13 cellular contexts compared by ENCODE assay signal in genomic region chr14:68590233-68590535, GRCh38.
DNase-seq lines count a peak whose midpoint lies in the region; ATAC-seq and TF ChIP-seq lines count a peak whose summit lies in the region.
"Had no signal": no experiment of that assay in that cellular context is flagged by ENCODE, and none has a peak within 500 bp of the region (broad histone marks: within the 10 kb centered on the region; RNA-seq: fewer than 3 reads in every experiment).

No MANE protein-coding gene starts in this region.

- no peak overlapping the region for H3K4me2 ChIP-seq in PC-9

- no peak for TF ChIP-seq EP300 in esophagus muscularis mucosa (IDR thresholded peaks at IDR 0.05)
- TF ChIP-seq EP300 in suprapubic skin (IDR thresholded peaks at IDR 0.05) = no peak

- H3K4me3 ChIP-seq in PC-9 = no peak overlapping the region
- no peak overlapping the region for H3K4me3 ChIP-seq in esophagus muscularis mucosa
- H3K4me3 ChIP-seq in suprapubic skin = no peak overlapping the region
- H3K4me3 ChIP-seq: body of pancreas had no signal

- CTCF ChIA-PET in PC-9 (lab: Charles Lee) = no interaction called here

- H3K27ac ChIP-seq in PC-9 (no peak overlapping the region), esophagus muscularis mucosa (replicated peaks in 1 of 4) (peak overlapping the region; percentile 54 to 74 (median 68)), suprapubic skin (peak overlapping the region; percentile 83)

- H3K4me1 ChIP-seq in PC-9 (replicated peaks; ENCODE audit: insufficient read depth) = peaks cover 34% of the 10 kb centered on the region
- H3K4me1 ChIP-seq in esophagus muscularis mucosa = peaks cover 40 to 68% (median 63%) of the 10 kb centered on the region in 4 donors
- peaks cover 65% of the 10 kb centered on the region for H3K4me1 ChIP-seq in suprapubic skin

- H3K4me3 Mint-ChIP-seq in nephron progenitor cell = peak overlapping the region; percentile 38
- no peak overlapping the region for H3K4me3 Mint-ChIP-seq in natural killer cell
- H3K4me3 Mint-ChIP-seq in stimulated activated naive CD8-positive, alpha-beta T cell treated with anti-CD3 and anti-CD28 coated beads, Interleukin-15, amount 100 ng/mL, for 72 hours = no peak overlapping the region
- H3K4me3 Mint-ChIP-seq: activated naive CD4-positive, alpha-beta T cell treated with anti-CD3 and anti-CD28 coated beads for 36 hours; memory B cell had no signal

- no peak for ATAC-seq in natural killer cell
- ATAC-seq in stimulated activated naive CD8-positive, alpha-beta T cell treated with anti-CD3 and anti-CD28 coated beads, Interleukin-15, amount 100 ng/mL, for 72 hours = no peak

- no TSS peak for BruUV-seq in PC-9 (replicated peaks; lab: Mats Ljungman, UMichigan)

- H3K4me1 Mint-ChIP-seq in nephron progenitor cell = peaks cover 96% of the 10 kb centered on the region
- H3K4me1 Mint-ChIP-seq in natural killer cell = peaks cover 0 to 13% of the 10 kb centered on the region in 2 donors
- H3K4me1 Mint-ChIP-seq in stimulated activated naive CD8-positive, alpha-beta T cell treated with anti-CD3 and anti-CD28 coated beads, Interleukin-15, amount 100 ng/mL, for 72 hours = peaks cover 28% of the 10 kb centered on the region

- H3K27me3 ChIP-seq in PC-9 (ENCODE audit: insufficient read depth, low read depth) = no peaks in the 10 kb centered on the region
- no peaks in the 10 kb centered on the region for H3K27me3 ChIP-seq in esophagus muscularis mucosa
- H3K27me3 ChIP-seq in suprapubic skin = no peaks in the 10 kb centered on the region
- H3K27me3 ChIP-seq: body of pancreas had no signal

- H3K27me3 Mint-ChIP-seq in nephron progenitor cell (ENCODE audit: low read depth, poor library complexity) (no peaks in the 10 kb centered on the region), natural killer cell (ENCODE audit: low read depth in 2 of 2) (no peaks in the 10 kb centered on the region)
- no peaks in the 10 kb centered on the region for H3K27me3 Mint-ChIP-seq in stimulated activated naive CD8-positive, alpha-beta T cell treated with anti-CD3 and anti-CD28 coated beads, Interleukin-15, amount 100 ng/mL, for 72 hours
- H3K27me3 Mint-ChIP-seq: memory B cell had no signal

- no peaks in the 10 kb centered on the region for H3K9me2 ChIP-seq in PC-9 (ENCODE audit: insufficient read depth)

- no peaks in the 10 kb centered on the region; the same call in 1 of the 2 replicates for H3F3A ChIP-seq in PC-9 (ENCODE audit: insufficient read depth, low read depth)

- H3K36me3 ChIP-seq in PC-9 (ENCODE audit: low read depth) = no peaks in the 10 kb centered on the region
- H3K36me3 ChIP-seq in esophagus muscularis mucosa = no peaks in the 10 kb centered on the region
- H3K36me3 ChIP-seq in suprapubic skin = no peaks in the 10 kb centered on the region

- DNase-seq in PC-9 = peak; percentile 28 to 45
- no peak for DNase-seq in esophagus muscularis mucosa (ENCODE audit: extremely low spot score)
- no peak for DNase-seq in nephron progenitor cell
- DNase-seq in suprapubic skin (ENCODE audit: low spot score in 2 of 2) = no peak
- no peak for DNase-seq in natural killer cell
- no peak for DNase-seq in 8988T
- no peak for DNase-seq in stimulated activated naive CD8-positive, alpha-beta T cell treated with anti-CD3 and anti-CD28 coated beads, Interleukin-15, amount 100 ng/mL, for 72 hours
- DNase-seq in DMS153 treated with DMSO at 0.1 percent for 48 hours (lab: John Stamatoyannopoulos, UW; ENCODE audit: unreplicated experiment) = no peak
- DNase-seq: activated CD4-positive, alpha-beta T cell treated with anti-CD3 and anti-CD28 coated beads for 1 hour; activated naive CD4-positive, alpha-beta T cell treated with anti-CD3 and anti-CD28 coated beads for 36 hours; body of pancreas; GOT3 had no signal

- H3K36me3 Mint-ChIP-seq in nephron progenitor cell (ENCODE audit: low read depth) (no peaks in the 10 kb centered on the region), natural killer cell (no peaks in the 10 kb centered on the region)
- H3K36me3 Mint-ChIP-seq: memory B cell had no signal

- H4K20me1 ChIP-seq in PC-9 (ENCODE audit: insufficient read depth) = no peaks in the 10 kb centered on the region

- H3K27ac Mint-ChIP-seq in nephron progenitor cell (peak overlapping the region; percentile 99), natural killer cell (no peak overlapping the region)
- no peak overlapping the region for H3K27ac Mint-ChIP-seq in stimulated activated naive CD8-positive, alpha-beta T cell treated with anti-CD3 and anti-CD28 coated beads, Interleukin-15, amount 100 ng/mL, for 72 hours
- H3K27ac Mint-ChIP-seq: activated naive CD4-positive, alpha-beta T cell treated with anti-CD3 and anti-CD28 coated beads for 36 hours had no signal

- intact Hi-C loops in PC-9 (cut with micrococcal nuclease; ENCODE audit: unreplicated experiment) = no loop called here
- intact Hi-C loops in esophagus muscularis mucosa (cut with DNase I) = no loop called here
- intact Hi-C loops in natural killer cell (cut with micrococcal nuclease) = no loop called here

- H3K9me3 Mint-ChIP-seq in nephron progenitor cell (no peaks in the 10 kb centered on the region), natural killer cell (no peaks in the 10 kb centered on the region)
- H3K9me3 Mint-ChIP-seq in stimulated activated naive CD8-positive, alpha-beta T cell treated with anti-CD3 and anti-CD28 coated beads, Interleukin-15, amount 100 ng/mL, for 72 hours = no peaks in the 10 kb centered on the region
- H3K9me3 Mint-ChIP-seq: activated naive CD4-positive, alpha-beta T cell treated with anti-CD3 and anti-CD28 coated beads for 36 hours; memory B cell had no signal

- whole genome bisulfite sequencing in esophagus muscularis mucosa = 100% methylated on average over 3 of the region's 3 CpGs
- WGBS in suprapubic skin = 67% methylated on average over 3 of the region's 3 CpGs

- no peak for TF ChIP-seq CTCF in PC-9 (conservative IDR thresholded peaks at IDR 0.05)
- no peak for TF ChIP-seq CTCF in esophagus muscularis mucosa (IDR thresholded peaks at IDR 0.05)
- no peak for TF ChIP-seq CTCF in nephron progenitor cell (IDR thresholded peaks at IDR 0.05)
- no peak for TF ChIP-seq CTCF in suprapubic skin (IDR thresholded peaks at IDR 0.05)
- TF ChIP-seq CTCF in natural killer cell (IDR thresholded peaks at IDR 0.05) = no peak

- no peak overlapping the region for H2AFZ ChIP-seq in PC-9

- POLR2A ChIA-PET in PC-9 (lab: Charles Lee; ENCODE audit: unreplicated experiment) = no interaction called here

- H3K9me3 ChIP-seq in PC-9 (ENCODE audit: insufficient read depth, low read depth) (no peaks in the 10 kb centered on the region), esophagus muscularis mucosa (no peaks in the 10 kb centered on the region), suprapubic skin (no peaks in the 10 kb centered on the region)
- H3K9me3 ChIP-seq: body of pancreas had no signal

- H3K79me2 ChIP-seq in PC-9 (ENCODE audit: low read depth) = no peaks in the 10 kb centered on the region

- no peak for TF ChIP-seq POLR2A in esophagus muscularis mucosa (IDR thresholded peaks at IDR 0.05; ENCODE audit: low read depth)
- no peak for TF ChIP-seq POLR2A in suprapubic skin (IDR thresholded peaks at IDR 0.05)

Comparison
In these comparisons a context has a peak if more than half of its experiments do, and no peak if none do; other contexts are left out.
1. DNase-seq: peak in PC-9 (2 of 2); none in esophagus muscularis mucosa (single experiment), nephron progenitor cell (single experiment), suprapubic skin (0 of 2), natural killer cell (single experiment), 8988T (single experiment), stimulated activated naive CD8-positive, alpha-beta T cell treated with anti-CD3 and anti-CD28 coated beads, Interleukin-15, amount 100 ng/mL, for 72 hours (0 of 2) and DMS153 treated with DMSO at 0.1 percent for 48 hours (single experiment).